ENCODE assay signal across 16 cellular contexts in genomic region chr20:4326194-4327065, GRCh38.
A peak's percentile ranks its signal among the peaks of the same experiment; 100 is the strongest.
DNase-seq lines count a peak whose midpoint lies in the region; ATAC-seq and TF ChIP-seq lines count a peak whose summit lies in the region.
"Had no signal": no experiment of that assay in that cellular context is flagged by ENCODE, and none has a peak within 500 bp of the region (broad histone marks: within the 10 kb centered on the region; RNA-seq: fewer than 3 reads in every experiment).

No MANE protein-coding gene starts in this region.

- peaks cover 52% of the 10 kb centered on the region for H3K27me3 Mint-ChIP-seq in Calu3 (ENCODE audit: unreplicated experiment)

- intact Hi-C loops in Calu3 (cut with micrococcal nuclease; ENCODE audit: unreplicated experiment), result no loop called here
- intact Hi-C loops in sciatic nerve (cut with DNase I), result no loop called here
- intact Hi-C loops in transverse colon (cut with DNase I; ENCODE audit: low total_unique reads), result no loop called here

- H3K27ac ChIP-seq in transverse colon, result no peak overlapping the region
- H3K27ac ChIP-seq: skin epidermis had no signal

- H3K4me1 ChIP-seq in transverse colon, result no peaks in the 10 kb centered on the region

- no peaks in the 10 kb centered on the region for H3K4me1 Mint-ChIP-seq in Calu3 (ENCODE audit: low read depth, unreplicated experiment)

- no peak overlapping the region for H3K4me3 ChIP-seq in transverse colon
- H3K4me3 ChIP-seq: skin epidermis had no signal

- H3K9me3 ChIP-seq in transverse colon, result no peaks in the 10 kb centered on the region

- peak; percentile 48 for ATAC-seq in sciatic nerve
- ATAC-seq: activated CD8-positive, alpha-beta T cell treated with anti-CD3 and anti-CD28 coated beads for 36 hours; left lobe of liver; Panc1 had no signal

- no peak overlapping the region for H3K4me3 Mint-ChIP-seq in Calu3 (ENCODE audit: low read depth, unreplicated experiment)
- H3K4me3 Mint-ChIP-seq: activated CD8-positive, alpha-beta T cell treated with anti-CD3 and anti-CD28 coated beads for 36 hours had no signal

- no peak for TF ChIP-seq EP300 in transverse colon (IDR thresholded peaks at IDR 0.05; ENCODE audit: low read depth)

- no peaks in the 10 kb centered on the region for H3K27me3 ChIP-seq in transverse colon

- in situ Hi-C loops in transverse colon (cut with MboI; ENCODE audit: low pct_ligation_motif_present in 1 of 4, low pct_unique_long_range_greater_than_20kb in 1 of 4, low sequenced_read_pairs in 3 of 4), result no loop called here

- DNase-seq in Calu3 (peak; percentile 14), LHCN-M2 (ENCODE audit: low read depth) (peak; percentile 10), ecto neural progenitor cell (ENCODE audit: low spot score) (peak; percentile 9), sciatic nerve (ENCODE audit: low spot score) (no peak), pons (ENCODE audit: low spot score) (no peak), NCI-H510A treated with DMSO at 0.1 percent for 48 hours (lab: John Stamatoyannopoulos, UW) (no peak), transverse colon (no peak)
- DNase-seq: activated CD8-positive, alpha-beta T cell treated with anti-CD3 and anti-CD28 coated beads for 36 hours; caudate nucleus; effector CD4-positive, alpha-beta T cell; NCI-H1092 treated with DMSO at 0.1 percent for 48 hours; NCI-H2171; stimulated activated CD4-positive, alpha-beta T cell treated with anti-CD3 and anti-CD28 coated beads, Interleukin-4, amount 100 ng/mL, for 24 hours had no signal

- CTCF ChIA-PET in Calu3 (lab: Charles Lee), result no interaction called here

- H3K36me3 Mint-ChIP-seq in Calu3 (ENCODE audit: insufficient read depth, unreplicated experiment), result no peaks in the 10 kb centered on the region

- no peak for TF ChIP-seq CTCF in Calu3 (IDR thresholded peaks at IDR 0.05; ENCODE audit: unreplicated experiment)
- no peak for TF ChIP-seq CTCF in transverse colon (IDR thresholded peaks at IDR 0.05)

- no TSS peak for BruUV-seq in Calu3 (replicated peaks; lab: Mats Ljungman, UMichigan)

- WGBS in transverse colon (ENCODE audit: low coverage in 1 of 2), 2 donors, result 47 to 50% methylated on average over 1 to 4 of the region's 4 CpGs

- no peaks in the 10 kb centered on the region for H3K36me3 ChIP-seq in transverse colon

- H3K9me3 Mint-ChIP-seq in Calu3 (ENCODE audit: low read depth, unreplicated experiment), result no peaks in the 10 kb centered on the region

- H3K27ac Mint-ChIP-seq in Calu3 (ENCODE audit: unreplicated experiment), result no peak overlapping the region
- H3K27ac Mint-ChIP-seq: activated CD8-positive, alpha-beta T cell treated with anti-CD3 and anti-CD28 coated beads for 36 hours had no signal

- TF ChIP-seq POLR2A in transverse colon (IDR thresholded peaks at IDR 0.05), result no peak

Comparison
In these comparisons a context has a peak if more than half of its experiments do, and no peak if none do; other contexts are left out.
1. DNase-seq: peak in Calu3 (single experiment), LHCN-M2 (single experiment) and ecto neural progenitor cell (single experiment); none in sciatic nerve (single experiment), pons (single experiment), NCI-H510A treated with DMSO at 0.1 percent for 48 hours (single experiment) and transverse colon (single experiment).